In the genomic region with DNA sequence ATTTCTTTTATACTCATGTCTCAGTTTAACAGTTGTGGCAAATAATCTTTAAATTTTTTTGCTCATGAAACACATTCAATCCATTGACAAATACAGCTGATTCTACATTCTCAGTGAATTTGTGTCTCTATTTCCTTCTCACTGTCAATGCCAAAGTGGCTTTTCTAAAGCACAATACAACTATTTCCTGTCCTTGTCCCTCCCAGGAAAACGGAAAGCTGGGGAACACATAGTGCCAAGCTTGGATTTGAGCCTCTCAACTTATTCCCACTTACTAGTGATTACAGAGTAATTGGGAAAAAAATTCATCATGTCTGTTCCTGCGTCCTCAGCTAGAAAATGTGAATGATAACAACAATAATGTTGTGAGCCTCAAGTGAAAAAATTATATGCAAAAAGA, we compare ENCODE assay signal across 21 cellular contexts.
"Had no signal": no experiment of that assay in that cellular context is flagged by ENCODE, and none has a peak within 500 bp of the region (broad histone marks: within the 10 kb centered on the region; RNA-seq: fewer than 3 reads in every experiment).

No MANE protein-coding gene starts in this region.

- DNase-seq: KBM-7, MV-4-11, NCI-H1048, NCI-H1105 treated with DMSO at 0.1 percent for 48 hours, NCI-H1417 treated with DMSO at 0.1 percent for 48 hours, NCI-H146, NCI-H1694 treated with DMSO at 0.1 percent for 48 hours, NCI-H1930, NCI-H2081, NCI-H2171, NCI-H226, NCI-H446, NCI-H510A, NCI-H524 treated with DMSO at 0.1 percent for 48 hours, NCI-H69, NCI-H774, OCI-M1, PC-9, Peyer's patch, SHP77 treated with DMSO at 0.1 percent for 48 hours, SJCRH30 had no signal

- H3K27ac ChIP-seq: PC-9, Peyer's patch, SJCRH30 had no signal

- H3K9me3 ChIP-seq: Peyer's patch, SJCRH30 had no signal

- H2AFZ ChIP-seq: PC-9 had no signal

- H3K4me2 ChIP-seq: PC-9 had no signal

- H3K4me3 ChIP-seq: PC-9, Peyer's patch, SJCRH30 had no signal

- H3K36me3 ChIP-seq: Peyer's patch, SJCRH30 had no signal

- H3K4me1 ChIP-seq: Peyer's patch, SJCRH30 had no signal

- H3K27me3 ChIP-seq: Peyer's patch, SJCRH30 had no signal
